In genomic region chr14:99213603-99214002, GRCh38 we compare ENCODE assay signal across 21 cellular contexts. TPM values are rescaled to one million over a fixed set of nuclear protein-coding genes. Genes with fewer than 3 reads are reported as not detected.
DNase-seq lines count a peak whose midpoint lies in the region; ATAC-seq and TF ChIP-seq lines count a peak whose summit lies in the region.
"Had no signal": no experiment of that assay in that cellular context is flagged by ENCODE, and none has a peak within 500 bp of the region (broad histone marks: within the 10 kb centered on the region; RNA-seq: fewer than 3 reads in every experiment).

No MANE protein-coding gene starts in this region.

- no peak overlapping the region for H3K9ac ChIP-seq in PC-3 (ENCODE audit: low read length)

- peaks cover 96% of the 10 kb centered on the region for H3K4me1 ChIP-seq in effector memory CD4-positive, alpha-beta T cell (ENCODE audit: control insufficient read depth, insufficient read depth, low read length, poor library complexity, severe bottlenecking)
- H3K4me1 ChIP-seq in PC-3 (ENCODE audit: insufficient read depth, low read length) = no peaks in the 10 kb centered on the region

- intact Hi-C loops in activated CD4-positive, alpha-beta T cell treated with anti-CD3 and anti-CD28 coated beads for 36 hours (cut with DNase I, micrococcal nuclease) = loop anchor here in 1 of 2 experiments (2.0 kb wide), 1 partner anchor 21 kb away; no protein-coding TSS in a partner anchor
- intact Hi-C loops in CD14-positive monocyte (cut with micrococcal nuclease) (no loop called here), PC-3 (cut with micrococcal nuclease) (no loop called here)

- H2AFZ ChIP-seq in PC-3 (ENCODE audit: low read length) = no peak overlapping the region

- no peaks in the 10 kb centered on the region for H3K27me3 Mint-ChIP-seq in activated CD4-positive, alpha-beta T cell treated with anti-CD3 and anti-CD28 coated beads for 36 hours
- peaks cover 0 to 5% (median 3%) of the 10 kb centered on the region in 3 donors for H3K27me3 Mint-ChIP-seq in CD14-positive monocyte (ENCODE audit: low read depth in 3 of 3)
- H3K27me3 Mint-ChIP-seq in activated CD4-positive, alpha-beta memory T cell treated with anti-CD3 and anti-CD28 coated beads, Interleukin-2, amount 10 ng/mL, durations not matched to agents 7 days and 5 days = no peaks in the 10 kb centered on the region

- peaks cover 96% of the 10 kb centered on the region for H3K4me1 Mint-ChIP-seq in activated CD4-positive, alpha-beta T cell treated with anti-CD3 and anti-CD28 coated beads for 36 hours
- H3K4me1 Mint-ChIP-seq in CD14-positive monocyte = no peaks in the 10 kb centered on the region
- peaks cover 96% of the 10 kb centered on the region for H3K4me1 Mint-ChIP-seq in activated CD4-positive, alpha-beta memory T cell treated with anti-CD3 and anti-CD28 coated beads, Interleukin-2, amount 10 ng/mL, durations not matched to agents 7 days and 5 days

- POLR2A ChIA-PET in activated CD4-positive, alpha-beta T cell treated with anti-CD3 and anti-CD28 coated beads for 36 hours (lab: Charles Lee) = interaction anchor here (0.7 to 0.8 kb wide), 2 partner anchors 33 to 267 kb away, joined by 3 read pairs; partner anchors contain the start of gene SETD3
- POLR2A ChIA-PET in activated CD4-positive, alpha-beta memory T cell treated with anti-CD3 and anti-CD28 coated beads, Interleukin-2, amount 10 ng/mL, durations not matched to agents 7 days and 5 days (lab: Charles Lee) = interaction anchor here (1.0 to 31.5 kb wide), 5 partner anchors 8 to 48 kb away, joined by 3 to 573 read pairs (median 22); no protein-coding TSS in a partner anchor
- POLR2A ChIA-PET in PC-3 (lab: Charles Lee; ENCODE audit: unreplicated experiment) = no interaction called here

- no peaks in the 10 kb centered on the region for H3K79me2 ChIP-seq in PC-3 (ENCODE audit: low read length)

- H3K27ac ChIP-seq in effector memory CD4-positive, alpha-beta T cell (ENCODE audit: insufficient read depth, low read length, poor library complexity, severe bottlenecking) = peak overlapping the region; percentile 67
- no peak overlapping the region for H3K27ac ChIP-seq in PC-3 (ENCODE audit: low read length)
- H3K27ac ChIP-seq: suprapubic skin, VCaP had no signal

- no peaks in the 10 kb centered on the region for H3K9me3 ChIP-seq in effector memory CD4-positive, alpha-beta T cell (ENCODE audit: control insufficient read depth, low read length)
- H3K9me3 ChIP-seq in PC-3 (ENCODE audit: low read length) = no peaks in the 10 kb centered on the region
- H3K9me3 ChIP-seq: suprapubic skin had no signal

- H3K9me3 Mint-ChIP-seq in activated CD4-positive, alpha-beta T cell treated with anti-CD3 and anti-CD28 coated beads for 36 hours (ENCODE audit: low read depth) = no peaks in the 10 kb centered on the region
- peaks cover 0 to 4% (median 0%) of the 10 kb centered on the region in 7 donors for H3K9me3 Mint-ChIP-seq in CD14-positive monocyte
- H3K9me3 Mint-ChIP-seq in activated CD4-positive, alpha-beta memory T cell treated with anti-CD3 and anti-CD28 coated beads, Interleukin-2, amount 10 ng/mL, durations not matched to agents 7 days and 5 days = no peaks in the 10 kb centered on the region
- H3K9me3 Mint-ChIP-seq: nephron progenitor cell had no signal

- no peaks in the 10 kb centered on the region for H4K20me1 ChIP-seq in PC-3 (ENCODE audit: low read length)

- H3K9me2 ChIP-seq in PC-3 (replicated peaks; ENCODE audit: low read length) = no peaks in the 10 kb centered on the region

- peak overlapping the region; percentile 20 for H3K4me3 ChIP-seq in effector memory CD4-positive, alpha-beta T cell (ENCODE audit: insufficient read depth, low read depth, low read length, poor library complexity, severe bottlenecking)
- no peak overlapping the region for H3K4me3 ChIP-seq in PC-3 (ENCODE audit: low read length)
- H3K4me3 ChIP-seq: suprapubic skin had no signal

- TF ChIP-seq CTCF in CD14-positive monocyte (IDR thresholded peaks at IDR 0.05) = no peak
- TF ChIP-seq CTCF in PC-3 (conservative IDR thresholded peaks at IDR 0.05; ENCODE audit: low read depth, low read length) = no peak

- peak; percentile 65 for DNase-seq in activated CD4-positive, alpha-beta T cell treated with anti-CD3 and anti-CD28 coated beads for 36 hours
- DNase-seq in activated CD4-positive, alpha-beta T cell treated with anti-CD3 and anti-CD28 coated beads for 4 hours = no peak
- DNase-seq in CD14-positive monocyte (ENCODE audit: low spot score) (peak; percentile 17), MV-4-11 (lab: John Stamatoyannopoulos, UW) (no peak), PC-3 (no peak), NCI-H524 (lab: John Stamatoyannopoulos, UW) (no peak)
- DNase-seq in activated CD4-positive, alpha-beta memory T cell treated with anti-CD3 and anti-CD28 coated beads, Interleukin-2, amount 10 ng/mL, durations not matched to agents 7 days and 5 days = no peak
- DNase-seq in effector memory CD4-positive, alpha-beta T cell = no peak
- DNase-seq: amygdala, DMS 273 treated with DMSO at 0.1 percent for 48 hours, GDM1, left colon, NCI-H1048, NCI-H2081 treated with DMSO at 0.1 percent for 48 hours, NCI-H510A, nephron progenitor cell, SW 1271 had no signal

- H3K27me3 ChIP-seq in effector memory CD4-positive, alpha-beta T cell (replicated peaks; ENCODE audit: control insufficient read depth, insufficient read depth, low read length, poor library complexity, severe bottlenecking) = no peaks in the 10 kb centered on the region
- peaks cover 48% of the 10 kb centered on the region for H3K27me3 ChIP-seq in PC-3 (ENCODE audit: low read length)
- H3K27me3 ChIP-seq: suprapubic skin had no signal

- H3K27ac Mint-ChIP-seq in activated CD4-positive, alpha-beta T cell treated with anti-CD3 and anti-CD28 coated beads for 36 hours = peak overlapping the region; percentile 99
- H3K27ac Mint-ChIP-seq in CD14-positive monocyte = no peak overlapping the region
- H3K27ac Mint-ChIP-seq in activated CD4-positive, alpha-beta memory T cell treated with anti-CD3 and anti-CD28 coated beads, Interleukin-2, amount 10 ng/mL, durations not matched to agents 7 days and 5 days = peak overlapping the region; percentile 64
- H3K27ac Mint-ChIP-seq: nephron progenitor cell had no signal

- H3K4me3 Mint-ChIP-seq in activated CD4-positive, alpha-beta T cell treated with anti-CD3 and anti-CD28 coated beads for 36 hours = peak overlapping the region; percentile 57
- no peak overlapping the region for H3K4me3 Mint-ChIP-seq in CD14-positive monocyte
- peak overlapping the region; percentile 50 for H3K4me3 Mint-ChIP-seq in activated CD4-positive, alpha-beta memory T cell treated with anti-CD3 and anti-CD28 coated beads, Interleukin-2, amount 10 ng/mL, durations not matched to agents 7 days and 5 days
- H3K4me3 Mint-ChIP-seq: nephron progenitor cell had no signal

- no peaks in the 10 kb centered on the region for H3K36me3 ChIP-seq in effector memory CD4-positive, alpha-beta T cell (ENCODE audit: control insufficient read depth, insufficient read depth, low read length)
- no peaks in the 10 kb centered on the region for H3K36me3 ChIP-seq in PC-3 (ENCODE audit: low read depth, low read length)
- H3K36me3 ChIP-seq: suprapubic skin had no signal

- H3K36me3 Mint-ChIP-seq in activated CD4-positive, alpha-beta T cell treated with anti-CD3 and anti-CD28 coated beads for 36 hours (ENCODE audit: low read depth) = peaks cover 45% of the 10 kb centered on the region
- no peaks in the 10 kb centered on the region for H3K36me3 Mint-ChIP-seq in CD14-positive monocyte
- H3K36me3 Mint-ChIP-seq in activated CD4-positive, alpha-beta memory T cell treated with anti-CD3 and anti-CD28 coated beads, Interleukin-2, amount 10 ng/mL, durations not matched to agents 7 days and 5 days (ENCODE audit: low read depth) = peaks cover 54% of the 10 kb centered on the region

- H3K4me2 ChIP-seq in PC-3 (ENCODE audit: low read length) = no peak overlapping the region

- CTCF ChIA-PET in activated CD4-positive, alpha-beta T cell treated with anti-CD3 and anti-CD28 coated beads for 36 hours (lab: Charles Lee) = interaction anchor here (0.6 to 2.3 kb wide), 7 partner anchors 9 to 1024 kb away, joined by 3 to 14 read pairs (median 4); no protein-coding TSS in a partner anchor
- CTCF ChIA-PET in activated CD4-positive, alpha-beta memory T cell treated with anti-CD3 and anti-CD28 coated beads, Interleukin-2, amount 10 ng/mL, durations not matched to agents 7 days and 5 days (lab: Charles Lee) = interaction anchor here (0.7 to 3.1 kb wide), 5 partner anchors 10 to 58 kb away, joined by 3 to 11 read pairs (median 8); partner anchors contain the start of gene BCL11B
- CTCF ChIA-PET in PC-3 (lab: Charles Lee) = no interaction called here

- peak; percentile 43 for ATAC-seq in activated CD4-positive, alpha-beta T cell treated with anti-CD3 and anti-CD28 coated beads for 36 hours
- ATAC-seq in PC-3 = no peak
- ATAC-seq: esophagus mucosa, left colon had no signal

- no peaks in the 10 kb centered on the region for H3F3A ChIP-seq in PC-3 (ENCODE audit: low read length, unreplicated experiment)

- BruUV-seq in PC-3 (replicated peaks; lab: Mats Ljungman, UMichigan) = no TSS peak

RNA-seq across cellular contexts. Expression of gene BCL11B, which starts 58.4 kb away (rescaled TPM):
- 10 to 100 TPM; 62.1 to 66.2 TPM for total RNA-seq in activated CD4-positive, alpha-beta T cell treated with anti-CD3 and anti-CD28 coated beads for 36 hours
- polyA plus RNA-seq in CD14-positive monocyte = not detected
- 10 to 100 TPM; 81.7 to 82.0 TPM for total RNA-seq in activated CD4-positive, alpha-beta memory T cell treated with anti-CD3 and anti-CD28 coated beads, Interleukin-2, amount 10 ng/mL, durations not matched to agents 7 days and 5 days
- 0.73 and 1.7 TPM in 2 replicates for total RNA-seq in PC-3 (2014; rRNA removed)
- polyA plus RNA-seq: BJ had no signal

Comparison
In these comparisons a context has a peak if more than half of its experiments do, and no peak if none do; other contexts are left out.
1. DNase-seq: peak in activated CD4-positive, alpha-beta T cell treated with anti-CD3 and anti-CD28 coated beads for 36 hours (single experiment) and CD14-positive monocyte (single experiment); none in activated CD4-positive, alpha-beta T cell treated with anti-CD3 and anti-CD28 coated beads for 4 hours (0 of 2), activated CD4-positive, alpha-beta memory T cell treated with anti-CD3 and anti-CD28 coated beads, Interleukin-2, amount 10 ng/mL, durations not matched to agents 7 days and 5 days (single experiment), effector memory CD4-positive, alpha-beta T cell (0 of 3), MV-4-11 (single experiment), PC-3 (single experiment) and NCI-H524 (0 of 2).
2. H3K27ac Mint-ChIP-seq: peak in activated CD4-positive, alpha-beta T cell treated with anti-CD3 and anti-CD28 coated beads for 36 hours (single experiment) and activated CD4-positive, alpha-beta memory T cell treated with anti-CD3 and anti-CD28 coated beads, Interleukin-2, amount 10 ng/mL, durations not matched to agents 7 days and 5 days (single experiment); none in CD14-positive monocyte (0 of 7).
3. H3K4me3 Mint-ChIP-seq: peak in activated CD4-positive, alpha-beta T cell treated with anti-CD3 and anti-CD28 coated beads for 36 hours (single experiment) and activated CD4-positive, alpha-beta memory T cell treated with anti-CD3 and anti-CD28 coated beads, Interleukin-2, amount 10 ng/mL, durations not matched to agents 7 days and 5 days (single experiment); none in CD14-positive monocyte (0 of 2).
4. RNA of gene BCL11B, which starts 58.4 kb away (total RNA-seq): 81.7 to 82.0 TPM in activated CD4-positive, alpha-beta memory T cell treated with anti-CD3 and anti-CD28 coated beads, Interleukin-2, amount 10 ng/mL, durations not matched to agents 7 days and 5 days and 62.1 to 66.2 TPM in activated CD4-positive, alpha-beta T cell treated with anti-CD3 and anti-CD28 coated beads for 36 hours; 0.73 to 1.7 TPM in PC-3; every median in the first group is over 10 times any median in the second.